16 cellular contexts compared by ENCODE assay signal in genomic region chr2:150690261-150690660, GRCh38.
DNase-seq lines count a peak whose midpoint lies in the region; TF ChIP-seq lines count a peak whose summit lies in the region.
"Had no signal": no experiment of that assay in that cellular context is flagged by ENCODE, and none has a peak within 500 bp of the region (broad histone marks: within the 10 kb centered on the region; RNA-seq: fewer than 3 reads in every experiment).

No MANE protein-coding gene starts in this region.

- no peaks in the 10 kb centered on the region for H3K79me2 ChIP-seq in ACC112 (ENCODE audit: control insufficient read depth, insufficient read depth, low read length, unreplicated experiment)

- peaks cover 49% of the 10 kb centered on the region for H3K4me1 ChIP-seq in ACC112 (ENCODE audit: control insufficient read depth, insufficient read depth, low read length, unreplicated experiment)

- no peak for TF ChIP-seq CTCF in epithelial cell of esophagus (IDR thresholded peaks at IDR 0.05; ENCODE audit: insufficient read depth, low read depth, low read length, missing control alignments)
- TF ChIP-seq CTCF in retinal pigment epithelial cell (conservative IDR thresholded peaks at IDR 0.05; ENCODE audit: low read depth, low read length): no peak

- no peaks in the 10 kb centered on the region for H3K27me3 ChIP-seq in ACC112 (ENCODE audit: insufficient read depth, low read length)
- H3K27me3 ChIP-seq: BLaER1 treated with 17β-estradiol and CSF1 and Interleukin-3, amounts not matched to agents 10 nM and 100 nM had no signal

- H3K9me3 ChIP-seq in SK-N-MC (ENCODE audit: low read depth, low read length): no peaks in the 10 kb centered on the region
- H3K9me3 ChIP-seq: BLaER1 treated with 17β-estradiol and CSF1 and Interleukin-3, amounts not matched to agents 10 nM and 100 nM had no signal

- no peak overlapping the region for H3K9ac ChIP-seq in SK-N-MC (ENCODE audit: insufficient read length)
- H3K9ac ChIP-seq: GM23248 had no signal

- H3K36me3 ChIP-seq in ACC112 (ENCODE audit: insufficient read depth, low read length) (no peaks in the 10 kb centered on the region), SK-N-MC (ENCODE audit: insufficient read depth, low read length) (no peaks in the 10 kb centered on the region)
- H3K36me3 ChIP-seq: BLaER1 treated with 17β-estradiol and CSF1 and Interleukin-3, amounts not matched to agents 10 nM and 100 nM had no signal

- H3K4me3 ChIP-seq in ACC112 (ENCODE audit: low read depth, low read length) (no peak overlapping the region), SK-N-MC (no peak overlapping the region), epithelial cell of esophagus (ENCODE audit: low read length) (no peak overlapping the region), retinal pigment epithelial cell (ENCODE audit: low read length) (no peak overlapping the region)
- H3K4me3 ChIP-seq: BLaER1 treated with 17β-estradiol and CSF1 and Interleukin-3, amounts not matched to agents 10 nM and 100 nM; GM12878; GM23248 had no signal

- DNase-seq in SK-N-MC (ENCODE audit: low read depth, low spot score) (no peak), epithelial cell of esophagus (ENCODE audit: low read depth) (peak; percentile 3), retinal pigment epithelial cell (ENCODE audit: low read depth) (peak; percentile 55), NCI-H1436 treated with DMSO at 0.1 percent for 48 hours (lab: John Stamatoyannopoulos, UW) (no peak), activated gamma-delta T cell treated with Interleukin-2 at 50 U/mL for 16 hours (no peak), UCSD-AML1 (lab: John Stamatoyannopoulos, UW; ENCODE audit: unreplicated experiment) (no peak)
- DNase-seq: 8988T; CD8-positive, alpha-beta T cell; COR-L47; DMS 273 treated with DMSO at 0.1 percent for 48 hours; DMS53; DND-41 had no signal

- H2AFZ ChIP-seq in ACC112 (ENCODE audit: low read length, unreplicated experiment): peak overlapping the region; percentile 52
- H2AFZ ChIP-seq: GM23248 had no signal

- H3K27ac ChIP-seq in ACC112 (ENCODE audit: low read depth, low read length) (peak overlapping the region; percentile 65), SK-N-MC (0 out of 2 replicates have a peak overlapping the region, but pooled peaks have one; percentile 7)
- H3K27ac ChIP-seq: GM23248 had no signal

Comparison
In these comparisons a context has a peak if more than half of its experiments do, and no peak if none do; other contexts are left out.
1. DNase-seq: peak in epithelial cell of esophagus (single experiment) and retinal pigment epithelial cell (single experiment); none in SK-N-MC (single experiment), NCI-H1436 treated with DMSO at 0.1 percent for 48 hours (single experiment), activated gamma-delta T cell treated with Interleukin-2 at 50 U/mL for 16 hours (single experiment) and UCSD-AML1 (single experiment).